16 cellular contexts compared by ENCODE assay signal in genomic region chr16:87662254-87663204, GRCh38.
A peak's percentile ranks its signal among the peaks of the same experiment; 100 is the strongest.
DNase-seq lines count a peak whose midpoint lies in the region; ATAC-seq and TF ChIP-seq lines count a peak whose summit lies in the region.
"Had no signal": no experiment of that assay in that cellular context is flagged by ENCODE, and none has a peak within 500 bp of the region (broad histone marks: within the 10 kb centered on the region; RNA-seq: fewer than 3 reads in every experiment).

No MANE protein-coding gene starts in this region.

- H2AFZ ChIP-seq in osteoblast (ENCODE audit: low read length), result no peak overlapping the region

- H3K79me2 ChIP-seq in osteoblast (ENCODE audit: insufficient read depth, low read length), result no peaks in the 10 kb centered on the region

- peaks cover 7% of the 10 kb centered on the region for H4K20me1 ChIP-seq in osteoblast (ENCODE audit: insufficient read depth, low read length)

- H3K4me1 ChIP-seq in BE2C (no peaks in the 10 kb centered on the region), osteoblast (ENCODE audit: insufficient read depth, low read length) (no peaks in the 10 kb centered on the region)
- H3K4me1 ChIP-seq: HAP-1 had no signal

- DNase-seq in BE2C, result no peak
- DNase-seq in GM06990 (ENCODE audit: extremely low read depth, insufficient read length), result no peak
- no peak for DNase-seq in NB4 (ENCODE audit: low read depth)
- DNase-seq in iPS-NIHi7 (ENCODE audit: extremely low spot score), result peak; percentile 45
- DNase-seq in osteoblast (ENCODE audit: insufficient read length, low spot score, missing footprints), result no peak
- DNase-seq in cerebellar nuclear complex (lab: John Stamatoyannopoulos, UW), result no peak
- no peak for DNase-seq in NOMO-1 (lab: John Stamatoyannopoulos, UW; ENCODE audit: unreplicated experiment in 2 of 2)
- DNase-seq: COR-L47, DMS153, NCI-H1417 treated with DMSO at 0.1 percent for 48 hours, NCI-H2029, NCI-H2171 treated with DMSO at 0.1 percent for 48 hours, NCI-H774 had no signal

- TF ChIP-seq CTCF in BE2C (IDR thresholded peaks at IDR 0.05; ENCODE audit: low read depth, low read length) (peak; percentile 34; the same call in 1 of the 2 replicates), GM06990 (IDR thresholded peaks at IDR 0.05; ENCODE audit: insufficient read depth, low read length, poor library complexity, severe bottlenecking) (peak; percentile 14), NB4 (IDR thresholded peaks at IDR 0.05; ENCODE audit: low read depth, low read length) (peak; percentile 15), osteoblast (IDR thresholded peaks at IDR 0.05; ENCODE audit: extremely low read depth, low read depth, low read length) (no peak)

- TF ChIP-seq POLR2A in NB4 (IDR thresholded peaks at IDR 0.05; ENCODE audit: extremely low read depth, insufficient read length), result no peak

- no peaks in the 10 kb centered on the region for H3K27me3 ChIP-seq in BE2C
- no peaks in the 10 kb centered on the region; the same call in 1 of the 2 replicates for H3K27me3 ChIP-seq in GM06990 (replicated peaks; ENCODE audit: control insufficient read depth, insufficient read depth, low read length)
- peaks cover 12% of the 10 kb centered on the region for H3K27me3 ChIP-seq in osteoblast (ENCODE audit: insufficient read depth, low read length)

- no peak overlapping the region for H3K4me2 ChIP-seq in osteoblast (ENCODE audit: insufficient read depth, low read length)

- no peak overlapping the region for H3K4me3 ChIP-seq in BE2C (ENCODE audit: low read depth, low read length)
- H3K4me3 ChIP-seq in GM06990 (replicated peaks; ENCODE audit: low read depth, low read length), result no peak overlapping the region
- H3K4me3 ChIP-seq in NB4 (ENCODE audit: low read depth, low read length), result no peak overlapping the region
- no peak overlapping the region for H3K4me3 ChIP-seq in osteoblast (ENCODE audit: insufficient read depth, low read length)
- H3K4me3 ChIP-seq: HAP-1 had no signal

- ATAC-seq in GM19324 (IDR thresholded peaks at IDR 0.05; ENCODE audit: low FRiP score, unreplicated experiment), result no peak
- ATAC-seq: Panc1 had no signal

- H3K9me3 ChIP-seq in BE2C, result peaks cover 5% of the 10 kb centered on the region; the same call in 1 of the 2 replicates
- peaks cover 2% of the 10 kb centered on the region for H3K9me3 ChIP-seq in osteoblast (ENCODE audit: low read depth, low read length)
- H3K9me3 ChIP-seq: HAP-1 had no signal

- H3K36me3 ChIP-seq in BE2C (no peaks in the 10 kb centered on the region), GM06990 (ENCODE audit: control insufficient read depth, insufficient read depth, low read length) (no peaks in the 10 kb centered on the region), osteoblast (ENCODE audit: insufficient read depth, low read length) (no peaks in the 10 kb centered on the region)
- H3K36me3 ChIP-seq: HAP-1 had no signal

- no peak overlapping the region for H3K27ac ChIP-seq in osteoblast (ENCODE audit: low read depth, low read length)
